Comparison of ENCODE assay signal across 16 cellular contexts in genomic region chr6:2684766-2685754, GRCh38.
DNase-seq lines count a peak whose midpoint lies in the region; ATAC-seq, FAIRE-seq and TF ChIP-seq lines count a peak whose summit lies in the region.
"Had no signal": no experiment of that assay in that cellular context is flagged by ENCODE, and none has a peak within 500 bp of the region (broad histone marks: within the 10 kb centered on the region; RNA-seq: fewer than 3 reads in every experiment).

No MANE protein-coding gene starts in this region.

- H3K27ac ChIP-seq in mammary epithelial cell (ENCODE audit: insufficient read depth, low read depth, low read length) (no peak overlapping the region), K562 (ENCODE audit: extremely low read depth, low read depth, low read length) (no peak overlapping the region), heart right ventricle (no peak overlapping the region)
- H3K27ac ChIP-seq: 22Rv1 had no signal

- no peak for DNase-seq in MCF 10A (ENCODE audit: unreplicated experiment)
- DNase-seq in mammary epithelial cell = no peak
- no peak for DNase-seq in K562 (ENCODE audit: extremely low read depth in 1 of 4, low spot score in 3 of 4)
- DNase-seq in left lobe of liver (ENCODE audit: low spot score) = no peak
- no peak for DNase-seq in urothelium cell line (ENCODE audit: low spot score)
- DNase-seq in activated T-cell treated with anti-CD3 and anti-CD28 coated beads, Interleukin-2, amount 50 U/mL, for 24 hours = no peak
- no peak for DNase-seq in heart right ventricle
- DNase-seq in lower leg skin (ENCODE audit: low spot score in 2 of 2) = no peak
- DNase-seq: Caco-2; CD8-positive, alpha-beta memory T cell; DMS53; GF-D8; H9 had no signal

- H3K27me3 ChIP-seq in mammary epithelial cell (ENCODE audit: insufficient read depth, low read length) (no peaks in the 10 kb centered on the region), K562 (ENCODE audit: control insufficient read depth in 2 of 2, insufficient read depth in 2 of 2, low read length in 2 of 2) (peaks cover 10 to 32% of the 10 kb centered on the region in 2 experiments), heart right ventricle (no peaks in the 10 kb centered on the region)

- intact Hi-C loops in MCF 10A (cut with micrococcal nuclease) (no loop called here), mammary epithelial cell (cut with micrococcal nuclease) (no loop called here), K562 (cut with micrococcal nuclease) (no loop called here), heart right ventricle (cut with DNase I) (no loop called here), lower leg skin (cut with DNase I; ENCODE audit: low total_unique reads) (no loop called here)

- no peak for TF ChIP-seq EP300 in K562 (IDR thresholded peaks at IDR 0.05; ENCODE audit: low read length)

- no peak overlapping the region for H3K4me3 Mint-ChIP-seq in MCF 10A (ENCODE audit: unreplicated experiment)
- no peak overlapping the region for H3K4me3 Mint-ChIP-seq in activated T-cell treated with anti-CD3 and anti-CD28 coated beads, Interleukin-2, amount 50 U/mL, for 24 hours
- H3K4me3 Mint-ChIP-seq: CD14-positive monocyte; CD8-positive, alpha-beta memory T cell; GM23338; H9 had no signal

- no peak overlapping the region for H3K4me2 ChIP-seq in mammary epithelial cell (ENCODE audit: insufficient read depth, low read depth, low read length)
- H3K4me2 ChIP-seq in K562 (ENCODE audit: insufficient read depth, low read length) = no peak overlapping the region
- H3K4me2 ChIP-seq: GM23338 had no signal

- POLR2A ChIA-PET in MCF 10A (lab: Yijun Ruan, JAX) (no interaction called here), K562 (lab: Yijun Ruan, JAX) (no interaction called here)

- ATAC-seq in K562 = peak; percentile 19; the same call in 1 of the 3 replicates
- ATAC-seq in left lobe of liver = peak; percentile 63
- ATAC-seq in heart right ventricle = no peak
- ATAC-seq: GM23338 had no signal

- in situ Hi-C loops in mammary epithelial cell (cut with MboI; ENCODE audit: low sequenced_read_pairs in 2 of 2) (no loop called here), K562 (cut with MboI) (no loop called here)

- H3K36me3 ChIP-seq in mammary epithelial cell (ENCODE audit: insufficient read depth, low read length) (no peaks in the 10 kb centered on the region), K562 (ENCODE audit: control insufficient read depth, insufficient read depth, low read length) (no peaks in the 10 kb centered on the region), heart right ventricle (no peaks in the 10 kb centered on the region)

- FAIRE-seq in K562 (lab: Jason Lieb, UNC) (no peak), urothelium cell line (lab: Jason Lieb, UNC) (no peak)

- 96% methylated on average over 12 of the region's 30 CpGs for WGBS in mammary epithelial cell (ENCODE audit: low coverage, missing lambda C conversion rate)
- 51% methylated on average over 29 of the region's 30 CpGs for WGBS in K562 (ENCODE audit: insufficient coverage, low coverage, missing lambda C conversion rate)
- 95 to 96% methylated on average over 30 of the region's 30 CpGs for WGBS in heart right ventricle, 2 donors
- WGBS in lower leg skin, 2 donors = 95 to 97% methylated on average over 30 of the region's 30 CpGs

- no peaks in the 10 kb centered on the region for H3K9me3 Mint-ChIP-seq in MCF 10A (ENCODE audit: unreplicated experiment)
- H3K9me3 Mint-ChIP-seq in activated T-cell treated with anti-CD3 and anti-CD28 coated beads, Interleukin-2, amount 50 U/mL, for 24 hours = no peaks in the 10 kb centered on the region
- H3K9me3 Mint-ChIP-seq: CD8-positive, alpha-beta memory T cell; GM23338; H9 had no signal

- peak overlapping the region; percentile 92 for H3K27ac Mint-ChIP-seq in MCF 10A (ENCODE audit: low read depth, unreplicated experiment)
- no peak overlapping the region for H3K27ac Mint-ChIP-seq in activated T-cell treated with anti-CD3 and anti-CD28 coated beads, Interleukin-2, amount 50 U/mL, for 24 hours
- H3K27ac Mint-ChIP-seq: GM23338 had no signal

- no peaks in the 10 kb centered on the region for H3K79me2 ChIP-seq in mammary epithelial cell (ENCODE audit: insufficient read depth, low read length)
- no peaks in the 10 kb centered on the region for H3K79me2 ChIP-seq in K562 (ENCODE audit: control insufficient read depth, insufficient read depth, low read length)

- CTCF ChIA-PET in MCF 10A (lab: Yijun Ruan, JAX) (interaction anchor here (0.9 to 1.8 kb wide), 2 partner anchors 11 to 65 kb away, joined by 4 to 9 read pairs; no protein-coding TSS in a partner anchor), mammary epithelial cell (lab: Charles Lee; ENCODE audit: low non-redundant PET) (no interaction called here), K562 (lab: Yijun Ruan, JAX; ENCODE audit: low intra/inter-chr PET ratio) (no interaction called here)

- H2AFZ ChIP-seq in mammary epithelial cell (ENCODE audit: low read depth, low read length) (no peak overlapping the region), K562 (ENCODE audit: low read depth, low read length) (no peak overlapping the region)
- H2AFZ ChIP-seq: GM23338 had no signal

- TF ChIP-seq CTCF in MCF 10A (IDR thresholded peaks at IDR 0.05; ENCODE audit: unreplicated experiment) (no peak), mammary epithelial cell (conservative IDR thresholded peaks at IDR 0.05 in 1 of 2, IDR thresholded peaks at IDR 0.05 in 1 of 2; ENCODE audit: extremely low read depth in 1 of 2, insufficient read depth in 1 of 2, low read depth in 1 of 2, low read length in 2 of 2) (no peak), K562 (IDR thresholded peaks at IDR 0.05 in 2 of 3, conservative IDR thresholded peaks at IDR 0.05 in 1 of 3; ENCODE audit: insufficient read depth in 2 of 3, low read depth in 1 of 3, low read length in 3 of 3) (no peak), heart right ventricle (IDR thresholded peaks at IDR 0.05) (no peak), lower leg skin (IDR thresholded peaks at IDR 0.05) (no peak)

- peaks cover 12% of the 10 kb centered on the region for H3K4me1 Mint-ChIP-seq in MCF 10A (ENCODE audit: insufficient read depth, unreplicated experiment)
- H3K4me1 Mint-ChIP-seq in activated T-cell treated with anti-CD3 and anti-CD28 coated beads, Interleukin-2, amount 50 U/mL, for 24 hours (ENCODE audit: low read depth) = no peaks in the 10 kb centered on the region
- H3K4me1 Mint-ChIP-seq: CD8-positive, alpha-beta memory T cell had no signal

- peaks cover 10% of the 10 kb centered on the region for H3K4me1 ChIP-seq in mammary epithelial cell (ENCODE audit: insufficient read depth, low read length)
- H3K4me1 ChIP-seq in K562 (replicated peaks in 1 of 2; ENCODE audit: control insufficient read depth in 2 of 2, insufficient read depth in 2 of 2, low read length in 2 of 2) = peaks cover 0 to 6% of the 10 kb centered on the region in 2 experiments; a peak in 1 of 5 replicates
- peaks cover 0 to 6% (median 0%) of the 10 kb centered on the region in 9 donors for H3K4me1 ChIP-seq in heart right ventricle

- dilution Hi-C loops in mammary epithelial cell (cut with HindIII; ENCODE audit: low sequenced_read_pairs) = no loop called here

- H3K4me3 ChIP-seq in mammary epithelial cell (replicated peaks in 1 of 3; ENCODE audit: insufficient read depth in 1 of 3, low read depth in 2 of 3, low read length in 3 of 3) (no peak overlapping the region), K562 (no peak overlapping the region), heart right ventricle (no peak overlapping the region), lower leg skin (ENCODE audit: low read depth, poor library complexity, severe bottlenecking) (no peak overlapping the region)
- H3K4me3 ChIP-seq: GM23338 had no signal

- no peaks in the 10 kb centered on the region for H4K20me1 ChIP-seq in mammary epithelial cell (ENCODE audit: insufficient read depth, low read length)
- no peaks in the 10 kb centered on the region for H4K20me1 ChIP-seq in K562 (replicated peaks; ENCODE audit: control insufficient read depth, insufficient read depth, low read length)

- H3K9me3 ChIP-seq in mammary epithelial cell (replicated peaks; ENCODE audit: insufficient read depth, low read length) (no peaks in the 10 kb centered on the region), K562 (replicated peaks; ENCODE audit: control insufficient read depth, insufficient read depth, low read depth, low read length) (no peaks in the 10 kb centered on the region), heart right ventricle (no peaks in the 10 kb centered on the region)
- H3K9me3 ChIP-seq: Caco-2 had no signal

- H3K9ac ChIP-seq in mammary epithelial cell (ENCODE audit: insufficient read depth, low read length) (no peak overlapping the region), K562 (ENCODE audit: insufficient read depth in 1 of 2, low read depth in 2 of 2, low read length in 2 of 2) (no peak overlapping the region)

- BruUV-seq in MCF 10A (replicated peaks; lab: Mats Ljungman, UMichigan) = no TSS peak
- no TSS peak for BruUV-seq in mammary epithelial cell (replicated peaks; lab: Mats Ljungman, UMichigan)
- BruUV-seq in K562 (replicated peaks; lab: Mats Ljungman, UMichigan) = no TSS peak

- H3K27me3 Mint-ChIP-seq in MCF 10A (ENCODE audit: insufficient read depth, unreplicated experiment) = no peaks in the 10 kb centered on the region
- H3K27me3 Mint-ChIP-seq in activated T-cell treated with anti-CD3 and anti-CD28 coated beads, Interleukin-2, amount 50 U/mL, for 24 hours = no peaks in the 10 kb centered on the region
- H3K27me3 Mint-ChIP-seq: CD8-positive, alpha-beta memory T cell had no signal

- H3K9me1 ChIP-seq in K562 (ENCODE audit: control insufficient read depth, insufficient read depth, low read length) = no peaks in the 10 kb centered on the region

- TF ChIP-seq POLR2A in K562 (conservative IDR thresholded peaks at IDR 0.05) (no peak), lower leg skin (IDR thresholded peaks at IDR 0.05) (no peak)

- no peak for TF ChIP-seq RAD21 in K562 (CRISPR knock-in tag; conservative IDR thresholded peaks at IDR 0.05 in 1 of 2, IDR thresholded peaks at IDR 0.05 in 1 of 2)

- H3K36me3 Mint-ChIP-seq in MCF 10A (ENCODE audit: insufficient read depth, unreplicated experiment) = no peaks in the 10 kb centered on the region
- H3K36me3 Mint-ChIP-seq in activated T-cell treated with anti-CD3 and anti-CD28 coated beads, Interleukin-2, amount 50 U/mL, for 24 hours (ENCODE audit: low read depth) = no peaks in the 10 kb centered on the region
- H3K36me3 Mint-ChIP-seq: CD14-positive monocyte had no signal

TF ChIP-seq in K562, 482 proteins besides CTCF, POLR2A, EP300 and RAD21 (continues in another document):
- TF ChIP-seq DEAF1 (CRISPR knock-in tag; IDR thresholded peaks at IDR 0.05) = no peak

Comparison
In these comparisons a context has a peak if more than half of its experiments do, and no peak if none do; other contexts are left out.
1. ATAC-seq: peak in K562 (single experiment) and left lobe of liver (single experiment); none in heart right ventricle (0 of 8).